12 cellular contexts compared by ENCODE assay signal in genomic region chr7:7156663-7157062, GRCh38. TPM values are rescaled to one million over a fixed set of nuclear protein-coding genes. Genes with fewer than 3 reads are reported as not detected.
DNase-seq lines count a peak whose midpoint lies in the region; ATAC-seq, FAIRE-seq and TF ChIP-seq lines count a peak whose summit lies in the region.
"Had no signal": no experiment of that assay in that cellular context is flagged by ENCODE, and none has a peak within 500 bp of the region (broad histone marks: within the 10 kb centered on the region; RNA-seq: fewer than 3 reads in every experiment).

No MANE protein-coding gene starts in this region.

- H3K36me3 Mint-ChIP-seq in MCF 10A (ENCODE audit: insufficient read depth, unreplicated experiment) (no peaks in the 10 kb centered on the region), T-cell (peaks cover 8% of the 10 kb centered on the region)

- 41 to 48% methylated on average over 4 of the region's 4 CpGs for WGBS in transverse colon (ENCODE audit: low coverage in 1 of 2), 2 donors

- ATAC-seq in T-cell (replicated peaks in 1 of 4) (peak in 2 of 4 experiments; percentile 13 to 23), GM19395 (IDR thresholded peaks at IDR 0.05; ENCODE audit: unreplicated experiment) (no peak)
- ATAC-seq: Panc1 had no signal

- H3K27ac ChIP-seq in breast epithelium (no peak overlapping the region), epithelial cell of prostate (peak overlapping the region; percentile 69), transverse colon (peak overlapping the region in 1 of 4 donors; percentile 23)

- intact Hi-C loops in MCF 10A (cut with micrococcal nuclease) (loop anchor here (1.0 to 2.0 kb wide), 2 partner anchors 34 to 53 kb away; no protein-coding TSS in a partner anchor), breast epithelium (cut with DNase I; ENCODE audit: low total_unique reads) (no loop called here), transverse colon (cut with DNase I; ENCODE audit: low total_unique reads) (no loop called here)

- no peaks in the 10 kb centered on the region for H3K9me3 ChIP-seq in breast epithelium
- H3K9me3 ChIP-seq in transverse colon, result no peaks in the 10 kb centered on the region

- no peak for TF ChIP-seq CTCF in MCF 10A (IDR thresholded peaks at IDR 0.05; ENCODE audit: unreplicated experiment)
- TF ChIP-seq CTCF in breast epithelium (IDR thresholded peaks at IDR 0.05), result no peak
- no peak for TF ChIP-seq CTCF in transverse colon (IDR thresholded peaks at IDR 0.05)

- no peaks in the 10 kb centered on the region for H3K4me1 ChIP-seq in breast epithelium
- H3K4me1 ChIP-seq in transverse colon, result peaks cover 0 to 20% (median 0%) of the 10 kb centered on the region in 4 donors

- H3K36me3 ChIP-seq in breast epithelium (no peaks in the 10 kb centered on the region), transverse colon (no peaks in the 10 kb centered on the region)

- no peaks in the 10 kb centered on the region for H3K27me3 Mint-ChIP-seq in MCF 10A (ENCODE audit: insufficient read depth, unreplicated experiment)
- no peaks in the 10 kb centered on the region for H3K27me3 Mint-ChIP-seq in T-cell

- TF ChIP-seq POLR2A in breast epithelium (IDR thresholded peaks at IDR 0.05), result no peak
- TF ChIP-seq POLR2A in transverse colon (IDR thresholded peaks at IDR 0.05), result no peak

- TF ChIP-seq EP300 in transverse colon (IDR thresholded peaks at IDR 0.05; ENCODE audit: low read depth), result no peak

- peak; percentile 56 for FAIRE-seq in urothelium cell line (lab: Jason Lieb, UNC)
- FAIRE-seq: TTC549 had no signal

- H3K4me1 Mint-ChIP-seq in MCF 10A (ENCODE audit: insufficient read depth, unreplicated experiment) (peaks cover 40% of the 10 kb centered on the region), T-cell (peaks cover 56 to 71% (median 70%) of the 10 kb centered on the region in 3 donors)

- CTCF ChIA-PET in MCF 10A (lab: Yijun Ruan, JAX), result no interaction called here
- CTCF ChIA-PET in T-cell (lab: Charles Lee), result no interaction called here

- POLR2A ChIA-PET in MCF 10A (lab: Yijun Ruan, JAX), result interaction anchor here (1.0 to 3.6 kb wide), 2 partner anchors 20 to 167 kb away, joined by 3 to 29 read pairs; no protein-coding TSS in a partner anchor
- POLR2A ChIA-PET in T-cell (lab: Charles Lee), result no interaction called here

- H3K27me3 ChIP-seq in breast epithelium (no peaks in the 10 kb centered on the region), transverse colon (no peaks in the 10 kb centered on the region)

- DNase-seq in MCF 10A (ENCODE audit: unreplicated experiment) (no peak), breast epithelium (ENCODE audit: low spot score in 2 of 2) (no peak), T-cell (peak in 3 of 34 experiments; percentile 3 to 5 (median 3)), epithelial cell of prostate (ENCODE audit: low read depth, low spot score) (no peak), urothelium cell line (ENCODE audit: low spot score) (no peak), EL (no peak), transverse colon (no peak)
- DNase-seq: AML-193, cerebellar nuclear complex had no signal

- H3K4me3 Mint-ChIP-seq in MCF 10A (ENCODE audit: unreplicated experiment) (peak overlapping the region; percentile 71), T-cell (peak overlapping the region; percentile 58 to 77 (median 63))

- H3K9me3 Mint-ChIP-seq in MCF 10A (ENCODE audit: unreplicated experiment), result no peaks in the 10 kb centered on the region
- H3K9me3 Mint-ChIP-seq in T-cell, result peaks cover 8 to 15% (median 11%) of the 10 kb centered on the region in 3 donors

- H3K4me3 ChIP-seq in breast epithelium (no peak overlapping the region), transverse colon (no peak overlapping the region)

- peak overlapping the region; percentile 84 for H3K27ac Mint-ChIP-seq in MCF 10A (ENCODE audit: low read depth, unreplicated experiment)
- H3K27ac Mint-ChIP-seq in T-cell, result peak overlapping the region; percentile 96 to 98

- in situ Hi-C loops in transverse colon (cut with MboI; ENCODE audit: low pct_ligation_motif_present in 1 of 4, low pct_unique_long_range_greater_than_20kb in 1 of 4, low sequenced_read_pairs in 3 of 4), result no loop called here

- BruUV-seq in MCF 10A (replicated peaks; lab: Mats Ljungman, UMichigan), result no TSS peak

RNA-seq across cellular contexts. Expression of gene C1GALT1, which starts 25.7 kb away (rescaled TPM):
- total RNA-seq in MCF 10A (2022) (30.9 and 39.6 TPM in 2 replicates), breast epithelium (10 to 100 TPM; 30.8 to 35.5 (median 34.7) TPM), T-cell (10 to 100 TPM; 32.9 to 45.0 (median 44.0) TPM), transverse colon (10 to 100 TPM in 3 of 4 donors, 1 to 10 TPM in 1; 6.8 to 37.6 (median 16.3) TPM)
